Comparison of ENCODE assay signal across 16 cellular contexts in the genomic region with DNA sequence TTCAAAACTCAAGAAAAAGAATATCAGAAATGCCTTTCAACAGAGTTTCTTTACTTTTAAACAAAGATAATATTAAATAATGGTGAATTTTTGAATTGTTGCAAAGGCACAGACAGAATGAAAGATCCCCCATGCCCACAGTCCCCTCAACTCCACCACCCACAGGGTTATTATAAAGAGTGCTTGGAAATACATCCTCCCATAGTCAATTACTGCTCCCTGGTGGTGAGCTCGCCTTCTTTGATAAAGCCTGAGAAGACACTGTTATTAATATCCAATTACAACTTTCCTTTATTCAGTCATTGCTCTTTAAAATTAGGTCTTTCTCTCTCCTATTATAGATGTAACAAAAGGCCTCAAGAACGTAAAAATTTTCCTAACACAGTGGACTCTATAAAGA.
DNase-seq lines count a peak whose midpoint lies in the region; ATAC-seq, FAIRE-seq and TF ChIP-seq lines count a peak whose summit lies in the region.
"Had no signal": no experiment of that assay in that cellular context is flagged by ENCODE, and none has a peak within 500 bp of the region (broad histone marks: within the 10 kb centered on the region; RNA-seq: fewer than 3 reads in every experiment).

No MANE protein-coding gene starts in this region.

- no peak overlapping the region for H3K4me3 Mint-ChIP-seq in astrocyte (ENCODE audit: unreplicated experiment)

- H4K20me1 ChIP-seq in astrocyte (ENCODE audit: insufficient read depth, low read length): no peaks in the 10 kb centered on the region

- ATAC-seq in HG03039 (IDR thresholded peaks at IDR 0.05; ENCODE audit: unreplicated experiment): no peak
- ATAC-seq: left colon had no signal

- H3K79me2 ChIP-seq in astrocyte (ENCODE audit: insufficient read depth, low read length): no peaks in the 10 kb centered on the region

- no peaks in the 10 kb centered on the region for H3K27me3 Mint-ChIP-seq in astrocyte (ENCODE audit: low read depth, unreplicated experiment)

- H3K4me1 ChIP-seq in astrocyte (ENCODE audit: insufficient read depth, low read length): no peaks in the 10 kb centered on the region
- H3K4me1 ChIP-seq: transverse colon had no signal

- H3K4me3 ChIP-seq in astrocyte (ENCODE audit: insufficient read depth, low read depth, low read length): no peak overlapping the region
- H3K4me3 ChIP-seq: transverse colon had no signal

- no peaks in the 10 kb centered on the region for H3K27me3 ChIP-seq in astrocyte (ENCODE audit: insufficient read depth, low read length)
- H3K27me3 ChIP-seq: transverse colon had no signal

- H3K36me3 Mint-ChIP-seq in astrocyte (ENCODE audit: low read depth, unreplicated experiment): no peaks in the 10 kb centered on the region

- peak; percentile 22 for DNase-seq in D341Med (ENCODE audit: low spot score)
- peak; percentile 15 for DNase-seq in NAMALWA (ENCODE audit: low spot score)
- DNase-seq in astrocyte (ENCODE audit: low read depth): no peak
- peak; percentile 52 for DNase-seq in iPS-NIHi7 (ENCODE audit: extremely low spot score)
- DNase-seq in H4 (ENCODE audit: low spot score): no peak
- DNase-seq in NCI-H1436 (lab: John Stamatoyannopoulos, UW): no peak
- DNase-seq in NCI-H526 treated with DMSO at 0.1 percent for 48 hours (lab: John Stamatoyannopoulos, UW): no peak
- DNase-seq: activated effector memory CD4-positive, alpha-beta T cell treated with anti-CD3 and anti-CD28 coated beads, Interleukin-2, amount 50 U/mL, for 16 hours; DMS79; left colon; NCI-H510A treated with DMSO at 0.1 percent for 48 hours; SIG-M5; stimulated activated CD4-positive, alpha-beta T cell treated with anti-CD3 and anti-CD28 coated beads, Interleukin-1b, Interleukin-23, amount 100 ng/mL, for 48 hours; transverse colon had no signal

- no peak overlapping the region for H3K4me2 ChIP-seq in astrocyte (ENCODE audit: low read length)

- H2AFZ ChIP-seq in astrocyte (ENCODE audit: low read depth, low read length): no peak overlapping the region

- no peak overlapping the region for H3K27ac Mint-ChIP-seq in astrocyte (ENCODE audit: unreplicated experiment)

- H3K9me3 Mint-ChIP-seq in astrocyte (ENCODE audit: unreplicated experiment): no peaks in the 10 kb centered on the region

- H3K9ac ChIP-seq in astrocyte (ENCODE audit: low read length): no peak overlapping the region

- no peaks in the 10 kb centered on the region for H3K36me3 ChIP-seq in astrocyte (ENCODE audit: insufficient read depth, low read length)
- H3K36me3 ChIP-seq: transverse colon had no signal

- H3K4me1 Mint-ChIP-seq in astrocyte (ENCODE audit: low read depth, unreplicated experiment): no peaks in the 10 kb centered on the region

- TF ChIP-seq CTCF in astrocyte (IDR thresholded peaks at IDR 0.05; ENCODE audit: insufficient read depth, low read depth, low read length): peak; percentile 17

- no peak overlapping the region for H3K27ac ChIP-seq in astrocyte (ENCODE audit: low read depth, low read length)
- H3K27ac ChIP-seq: transverse colon had no signal

- FAIRE-seq in astrocyte (lab: Jason Lieb, UNC): no peak
- FAIRE-seq: HTR-8/SVneo had no signal

- H3K9me3 ChIP-seq in astrocyte (ENCODE audit: insufficient read depth, low read depth, low read length): no peaks in the 10 kb centered on the region
- H3K9me3 ChIP-seq: transverse colon had no signal

Comparison
In these comparisons a context has a peak if more than half of its experiments do, and no peak if none do; other contexts are left out.
1. DNase-seq: peak in D341Med (single experiment), NAMALWA (single experiment) and iPS-NIHi7 (single experiment); none in astrocyte (single experiment), H4 (single experiment), NCI-H1436 (single experiment) and NCI-H526 treated with DMSO at 0.1 percent for 48 hours (single experiment).